8 cellular contexts compared by ENCODE assay signal in genomic region chr16:22353188-22353919, GRCh38. TPM values are rescaled to one million over a fixed set of nuclear protein-coding genes. Genes with fewer than 3 reads are reported as not detected.
DNase-seq lines count a peak whose midpoint lies in the region; ATAC-seq, FAIRE-seq and TF ChIP-seq lines count a peak whose summit lies in the region.

No MANE protein-coding gene starts in this region.

- RAD21 ChIA-PET in GM12878 (lab: Charles Lee; ENCODE audit: unreplicated experiment), result interaction anchor here (0.7 to 7.2 kb wide), 12 partner anchors 8 to 162 kb away, joined by 3 to 64 read pairs (median 5); partner anchors contain the start of genes CDR2 and EEF2K

- H3K36me3 ChIP-seq in GM12878 (ENCODE audit: control insufficient read depth in 2 of 2, insufficient read depth in 2 of 2, low read length in 1 of 2) (peaks cover 7 to 16% of the 10 kb centered on the region in 2 experiments), mucosa of rectum (ENCODE audit: control insufficient read depth in 2 of 2, insufficient read depth in 2 of 2, low read length in 2 of 2) (peaks cover 10 to 13% of the 10 kb centered on the region in 2 donors), psoas muscle (ENCODE audit: insufficient read depth in 1 of 2, low read depth in 1 of 2) (peaks cover 5 to 28% of the 10 kb centered on the region in 2 donors)

- ATAC-seq in GM12878 (peak; percentile 69), psoas muscle (no peak), sciatic nerve (no peak)

- in situ Hi-C loops in GM12878 (cut with MboI), result no loop called here

- no TSS peak for BruUV-seq in GM12878 (replicated peaks; lab: Mats Ljungman, UMichigan)

- TF ChIP-seq POLR2A in GM12878 (IDR thresholded peaks at IDR 0.05; ENCODE audit: low read depth, low read length), result no peak

- H3K4me1 ChIP-seq in GM12878 (ENCODE audit: control insufficient read depth, insufficient read depth, low read length) (peaks cover 40% of the 10 kb centered on the region), mucosa of rectum (ENCODE audit: control insufficient read depth in 2 of 2, insufficient read depth in 2 of 2, low read length in 2 of 2) (peaks cover 14% of the 10 kb centered on the region in 2 donors), psoas muscle (no peaks in the 10 kb centered on the region)

- no peaks in the 10 kb centered on the region for H4K20me1 ChIP-seq in GM12878 (ENCODE audit: control insufficient read depth, insufficient read depth)

- no peak; a peak in 1 of 4 replicates for TF ChIP-seq EP300 in GM12878 (IDR thresholded peaks at IDR 0.05; ENCODE audit: borderline replicate concordance in 1 of 2, control insufficient read depth in 1 of 2, low read depth in 2 of 2, low read length in 2 of 2)

- H3K9ac ChIP-seq in GM12878 (ENCODE audit: control insufficient read depth, insufficient read depth, low read length) (peak overlapping the region; percentile 41; the same call in 1 of the 2 replicates), mucosa of rectum (ENCODE audit: low read depth in 1 of 2, low read length in 2 of 2) (no peak overlapping the region)

- DNase-seq in COLO829 (ENCODE audit: low spot score) (peak; percentile 35), LoVo (ENCODE audit: low spot score) (peak; percentile 57), GM12878 (ENCODE audit: low read depth, low spot score) (peak; percentile 63), psoas muscle (no peak), NCI-H1105 treated with DMSO at 0.1 percent for 48 hours (lab: John Stamatoyannopoulos, UW) (no peak), sciatic nerve (ENCODE audit: low spot score) (no peak), NCI-H774 (lab: John Stamatoyannopoulos, UW) (no peak)

- FAIRE-seq in GM12878 (lab: Jason Lieb, UNC), result no peak

- CTCF ChIA-PET in GM12878 (lab: Yijun Ruan, JAX), result interaction anchor here (0.5 to 3.6 kb wide), 8 partner anchors 11 to 793 kb away, joined by 3 to 20 read pairs (median 4); partner anchors contain the start of gene CDR2

- POLR2A ChIA-PET in GM12878 (lab: Charles Lee), result interaction anchor here (0.6 to 10.9 kb wide), 10 partner anchors 9 to 161 kb away, joined by 3 to 185 read pairs (median 4); partner anchors contain the start of gene CDR2

- SMC1A ChIA-PET in GM12878 (lab: Charles Lee; ENCODE audit: uncharacterized antibody, unreplicated experiment), result interaction anchor here (0.6 to 9.1 kb wide), 18 partner anchors 8 to 165 kb away, joined by 3 to 205 read pairs (median 3); partner anchors contain the start of gene CDR2

- intact Hi-C loops in GM12878 (cut with micrococcal nuclease; ENCODE audit: unreplicated experiment), result no loop called here
- intact Hi-C loops in psoas muscle (cut with DNase I), result no loop called here
- intact Hi-C loops in sciatic nerve (cut with DNase I), result no loop called here

- WGBS in GM12878 (ENCODE audit: insufficient coverage, insufficient replicate concordance, low lambda C conversion rate, missing lambda C conversion rate), result 39% methylated on average over 3 of the region's 3 CpGs
- WGBS in psoas muscle, 3 donors, result 63 to 69% (median 66%) methylated on average over 3 of the region's 3 CpGs

- H3K27me3 ChIP-seq in GM12878 (replicated peaks in 1 of 2; ENCODE audit: control insufficient read depth in 2 of 2, insufficient read depth in 2 of 2, low read length in 1 of 2) (no peaks in the 10 kb centered on the region), mucosa of rectum (ENCODE audit: control insufficient read depth in 2 of 2, insufficient read depth in 2 of 2, low read length in 2 of 2) (no peaks in the 10 kb centered on the region), psoas muscle (ENCODE audit: insufficient read depth in 3 of 3, low read length in 2 of 3) (no peaks in the 10 kb centered on the region)

- H3K27ac ChIP-seq in GM12878 (ENCODE audit: control insufficient read depth, insufficient read depth) (peak overlapping the region; percentile 79), mucosa of rectum (ENCODE audit: low read depth in 2 of 2, low read length in 2 of 2) (peak overlapping the region; percentile 38 to 49), psoas muscle (no peak overlapping the region)

- H3K4me3 ChIP-seq in GM12878 (no peak overlapping the region), mucosa of rectum (ENCODE audit: low read length in 2 of 2) (no peak overlapping the region), psoas muscle (no peak overlapping the region)

- TF ChIP-seq RAD21 in GM12878 (IDR thresholded peaks at IDR 0.05; ENCODE audit: insufficient read depth, low read depth, low read length), result no peak

- H3K9me3 ChIP-seq in GM12878 (replicated peaks; ENCODE audit: control insufficient read depth, insufficient read depth, low read length), result no peaks in the 10 kb centered on the region; the same call in 2 of the 3 replicates
- H3K9me3 ChIP-seq in mucosa of rectum (ENCODE audit: control insufficient read depth in 2 of 2, low read length in 2 of 2), result no peaks in the 10 kb centered on the region
- no peaks in the 10 kb centered on the region for H3K9me3 ChIP-seq in psoas muscle

- no peak for TF ChIP-seq CTCF in GM12878 (IDR thresholded peaks at IDR 0.05 in 2 of 3, conservative IDR thresholded peaks at IDR 0.05 in 1 of 3; ENCODE audit: control insufficient read depth in 2 of 3, extremely low read depth in 1 of 3, insufficient read depth in 1 of 3, low read depth in 3 of 3, low read length in 3 of 3)
- no peak for TF ChIP-seq CTCF in psoas muscle (IDR thresholded peaks at IDR 0.05)

- H2AFZ ChIP-seq in GM12878 (ENCODE audit: control insufficient read depth, low read depth, low read length), result peak overlapping the region; percentile 48

- peak overlapping the region; percentile 28; the same call in 1 of the 2 replicates for H3K4me2 ChIP-seq in GM12878 (ENCODE audit: control insufficient read depth, insufficient read depth)

- peaks cover 14% of the 10 kb centered on the region for H3K79me2 ChIP-seq in GM12878 (ENCODE audit: control insufficient read depth, insufficient read depth, low read length)

TF ChIP-seq in GM12878, 131 proteins besides CTCF, POLR2A, EP300 and RAD21 (continues in another document):
- TF ChIP-seq EED (IDR thresholded peaks at IDR 0.05; ENCODE audit: low read depth) (no peak), EZH2 (IDR thresholded peaks at IDR 0.05; ENCODE audit: borderline replicate concordance, control insufficient read depth, low read depth, low read length) (no peak), SRF (IDR thresholded peaks at IDR 0.05; ENCODE audit: low read depth in 2 of 2, low read length in 2 of 2) (no peak), KLF5 (IDR thresholded peaks at IDR 0.05; ENCODE audit: partially characterized antibody) (no peak), MXI1 (IDR thresholded peaks at IDR 0.05; ENCODE audit: low read depth, low read length) (no peak), LARP7 (IDR thresholded peaks at IDR 0.05) (no peak), CREB1 (IDR thresholded peaks at IDR 0.05; ENCODE audit: low read depth) (no peak), BACH1 (IDR thresholded peaks at IDR 0.05; ENCODE audit: borderline replicate concordance) (peak; percentile 26; the same call in 1 of the 2 replicates), IRF4 (IDR thresholded peaks at IDR 0.05; ENCODE audit: low read depth, low read length) (peak; percentile 53; the same call in 1 of the 2 replicates)

RNA-seq across cellular contexts. Expression of gene CDR2, which starts 21.1 kb away (rescaled TPM):
- 16.9 and 22.4 TPM in 2 replicates for total RNA-seq in GM12878 (2013; cell fraction: nucleolus; rRNA removed)
- total RNA-seq in GM12878 (2014; rRNA removed) (16.0 and 21.9 TPM in 2 replicates), GM12878 (2014; rRNA removed; fragmentation: Illumina TruSeq; extraction: Trizol) (18.0 and 19.7 TPM in 2 replicates), GM12878 (2021) (20.7 and 25.6 TPM in 2 replicates), psoas muscle (10 to 100 TPM in 1 of 4 donors, 1 to 10 TPM in 3; 4.0 to 11.9 (median 4.5) TPM), sciatic nerve (31.1 TPM)
- 12.1 TPM for polyA plus RNA-seq in GM12878 (2011; ENCODE audit: low read depth)
- polyA plus RNA-seq in GM12878 (2011; rRNA removed) (23.7 and 26.5 TPM in 2 replicates), GM12878 (2014; fragmentation: Illumina TruSeq; extraction: Trizol) (24.3 and 24.5 TPM in 2 replicates), GM12878 (2014; fragmentation: Nextera tagmentation; extraction: Ambion mirVana) (1 to 10 TPM; 4.8 to 5.5 TPM), GM12878 (2014; rRNA removed) (19.8 and 20.5 TPM in 2 replicates), GM12878 (2016; fragmentation: Nextera tagmentation; extraction: Ambion mirVana) (10 to 100 TPM in 1 of 2 experiments, 1 to 10 TPM in 1; 6.7 to 14.1 TPM), psoas muscle (1 to 10 TPM; 2.2 to 5.3 (median 4.5) TPM)
- polyA plus RNA-seq in GM12878 (2011; cell fraction: cytosol; rRNA removed), result 15.6 and 17.3 TPM in 2 replicates
- polyA plus RNA-seq in GM12878 (2011; cell fraction: nucleus; rRNA removed), result 12.5 and 12.9 TPM in 2 replicates
- polyA plus RNA-seq in GM12878 (2012), result 13.1 and 14.8 TPM in 2 replicates
- polyA minus RNA-seq in GM12878 (2011; rRNA and poly(A)+ RNA removed), result 21.7 and 24.5 TPM in 2 replicates
- polyA minus RNA-seq in GM12878 (2011; cell fraction: cytosol; rRNA and poly(A)+ RNA removed), result 9.4 and 9.6 TPM in 2 replicates
- polyA minus RNA-seq in GM12878 (2011; cell fraction: nucleus; rRNA and poly(A)+ RNA removed), result 8.5 and 10.2 TPM in 2 replicates

RNA-seq across cellular contexts. Expression of gene POLR3E, which starts 56.1 kb away (rescaled TPM):
- total RNA-seq in GM12878 (2013; cell fraction: nucleolus; rRNA removed), result 132 and 140 TPM in 2 replicates
- total RNA-seq in GM12878 (2014; rRNA removed) (34.6 and 36.8 TPM in 2 replicates), GM12878 (2014; rRNA removed; fragmentation: Illumina TruSeq; extraction: Trizol) (39.1 and 41.0 TPM in 2 replicates), GM12878 (2021) (52.0 and 54.0 TPM in 2 replicates), psoas muscle (100 to 1,000 TPM in 1 of 4 donors, 10 to 100 TPM in 3; 63.8 to 119 (median 92.5) TPM), sciatic nerve (43.5 TPM)
- polyA plus RNA-seq in GM12878 (2011; ENCODE audit: low read depth), result 11.1 TPM
- polyA plus RNA-seq in GM12878 (2011; rRNA removed) (49.4 and 79.5 TPM in 2 replicates), GM12878 (2014; fragmentation: Illumina TruSeq; extraction: Trizol) (30.0 and 57.6 TPM in 2 replicates), GM12878 (2014; fragmentation: Nextera tagmentation; extraction: Ambion mirVana) (10 to 100 TPM; 11.1 to 15.5 TPM), GM12878 (2014; rRNA removed) (42.0 and 48.5 TPM in 2 replicates), GM12878 (2016; fragmentation: Nextera tagmentation; extraction: Ambion mirVana) (10 to 100 TPM; 35.2 to 40.2 TPM), psoas muscle (10 to 100 TPM; 45.6 to 96.1 (median 71.2) TPM)
- polyA plus RNA-seq in GM12878 (2011; cell fraction: cytosol; rRNA removed), result 66.7 and 74.8 TPM in 2 replicates
- polyA plus RNA-seq in GM12878 (2011; cell fraction: nucleus; rRNA removed), result 151 and 224 TPM in 2 replicates
- polyA plus RNA-seq in GM12878 (2012), result 21.4 and 23.0 TPM in 2 replicates
- 180 and 257 TPM in 2 replicates for polyA minus RNA-seq in GM12878 (2011; rRNA and poly(A)+ RNA removed)
- polyA minus RNA-seq in GM12878 (2011; cell fraction: cytosol; rRNA and poly(A)+ RNA removed), result 22.6 and 39.0 TPM in 2 replicates
- polyA minus RNA-seq in GM12878 (2011; cell fraction: nucleus; rRNA and poly(A)+ RNA removed), result 44.4 and 81.2 TPM in 2 replicates

Comparison
In these comparisons a context has a peak if more than half of its experiments do, and no peak if none do; other contexts are left out.
1. DNase-seq: peak in COLO829 (single experiment), LoVo (single experiment) and GM12878 (single experiment); none in psoas muscle (0 of 2), NCI-H1105 treated with DMSO at 0.1 percent for 48 hours (single experiment), sciatic nerve (single experiment) and NCI-H774 (single experiment).